ENCODE assay signal across 24 cellular contexts in genomic region chr19:57720878-57721277, GRCh38. TPM values are rescaled to one million over a fixed set of nuclear protein-coding genes. Genes with fewer than 3 reads are reported as not detected.
DNase-seq lines count a peak whose midpoint lies in the region; ATAC-seq and TF ChIP-seq lines count a peak whose summit lies in the region.
"Had no signal": no experiment of that assay in that cellular context is flagged by ENCODE, and none has a peak within 500 bp of the region (broad histone marks: within the 10 kb centered on the region; RNA-seq: fewer than 3 reads in every experiment).

No MANE protein-coding gene starts in this region.

- H3K36me3 Mint-ChIP-seq in CD8-positive, alpha-beta memory T cell = peaks cover 47 to 74% (median 65%) of the 10 kb centered on the region in 3 donors
- H3K36me3 Mint-ChIP-seq in endothelial cell (ENCODE audit: low read depth, unreplicated experiment) = peaks cover 54% of the 10 kb centered on the region
- peaks cover 27% of the 10 kb centered on the region for H3K36me3 Mint-ChIP-seq in effector memory CD8-positive, alpha-beta T cell (ENCODE audit: insufficient read depth)

- ATAC-seq in effector memory CD8-positive, alpha-beta T cell (replicated peaks) = no peak

- no peak overlapping the region for H3K4me2 ChIP-seq in osteoblast (ENCODE audit: insufficient read depth, low read length)
- H3K4me2 ChIP-seq: BLaER1, PC-9 had no signal

- CTCF ChIA-PET in CD8-positive, alpha-beta memory T cell (lab: Charles Lee) = no interaction called here

- peak overlapping the region; percentile 17 for H3K4me3 ChIP-seq in CD8-positive, alpha-beta memory T cell (ENCODE audit: low read length)
- H3K4me3 ChIP-seq in skeletal muscle tissue (ENCODE audit: low read length in 3 of 3) (peak overlapping the region in 2 of 3 donors; percentile 9 to 23), osteoblast (ENCODE audit: insufficient read depth, low read length) (no peak overlapping the region)
- H3K4me3 ChIP-seq: MG63, PC-9 had no signal

- no peak for DNase-seq in CD8-positive, alpha-beta memory T cell
- DNase-seq in RPMI7951 (ENCODE audit: low read depth) = peak; percentile 10
- DNase-seq in endothelial cell (ENCODE audit: low spot score) = no peak
- DNase-seq in activated CD4-positive, alpha-beta T cell treated with anti-CD3 and anti-CD28 coated beads for 1 hour = no peak
- no peak for DNase-seq in midbrain (lab: John Stamatoyannopoulos, UW)
- no peak for DNase-seq in osteoblast (ENCODE audit: insufficient read length, low spot score, missing footprints)
- DNase-seq in effector memory CD8-positive, alpha-beta T cell = no peak
- DNase-seq: Caco-2; CD4-positive, alpha-beta T cell; DMS79 treated with DMSO at 0.1 percent for 48 hours; KBM-7; MG63; NCI-H2029; NCI-H446 treated with DMSO at 0.1 percent for 48 hours; NCI-H526; NCI-H82; NK-92 treated with Interleukin-12 subunit alpha and Interleukin-12 subunit beta, amount 100 ng/mL, for 24 hours; PC-9; SHP77 had no signal

- no peak overlapping the region for H3K9ac ChIP-seq in skeletal muscle tissue (ENCODE audit: low read depth in 1 of 3, low read length in 3 of 3)
- H3K9ac ChIP-seq: BLaER1 had no signal

- no peak overlapping the region for H3K4me3 Mint-ChIP-seq in CD8-positive, alpha-beta memory T cell
- H3K4me3 Mint-ChIP-seq in endothelial cell (ENCODE audit: unreplicated experiment) = peak overlapping the region; percentile 52
- no peak overlapping the region for H3K4me3 Mint-ChIP-seq in effector memory CD8-positive, alpha-beta T cell
- H3K4me3 Mint-ChIP-seq: CD4-positive, alpha-beta T cell had no signal

- no peak overlapping the region for H3K27ac Mint-ChIP-seq in CD8-positive, alpha-beta memory T cell
- no peak overlapping the region for H3K27ac Mint-ChIP-seq in endothelial cell (ENCODE audit: unreplicated experiment)
- H3K27ac Mint-ChIP-seq in effector memory CD8-positive, alpha-beta T cell = no peak overlapping the region
- H3K27ac Mint-ChIP-seq: CD4-positive, alpha-beta T cell had no signal

- peaks cover 26 to 89% (median 83%) of the 10 kb centered on the region in 5 donors for H3K9me3 Mint-ChIP-seq in CD8-positive, alpha-beta memory T cell
- no peaks in the 10 kb centered on the region for H3K9me3 Mint-ChIP-seq in endothelial cell (ENCODE audit: unreplicated experiment)
- H3K9me3 Mint-ChIP-seq in effector memory CD8-positive, alpha-beta T cell = peaks cover 10 to 16% of the 10 kb centered on the region in 2 donors

- peaks cover 50% of the 10 kb centered on the region for H3K9me3 ChIP-seq in CD8-positive, alpha-beta memory T cell (ENCODE audit: low read length)
- H3K9me3 ChIP-seq in skeletal muscle tissue (ENCODE audit: control insufficient read depth in 3 of 3, low read length in 3 of 3) (peaks cover 10 to 38% (median 19%) of the 10 kb centered on the region in 3 donors), osteoblast (ENCODE audit: low read depth, low read length) (peaks cover 36% of the 10 kb centered on the region)

- no peaks in the 10 kb centered on the region for H4K20me1 ChIP-seq in osteoblast (ENCODE audit: insufficient read depth, low read length)
- H4K20me1 ChIP-seq: BLaER1 had no signal

- H3K27ac ChIP-seq in CD8-positive, alpha-beta memory T cell (ENCODE audit: low read depth, low read length) = no peak overlapping the region
- H3K27ac ChIP-seq in skeletal muscle tissue (ENCODE audit: low read depth, low read length) = no peak overlapping the region
- no peak overlapping the region for H3K27ac ChIP-seq in osteoblast (ENCODE audit: low read depth, low read length)
- H3K27ac ChIP-seq: BLaER1, PC-9, RWPE1 had no signal

- H3K4me1 Mint-ChIP-seq in CD8-positive, alpha-beta memory T cell = peaks cover 11 to 20% (median 16%) of the 10 kb centered on the region in 3 donors
- no peaks in the 10 kb centered on the region for H3K4me1 Mint-ChIP-seq in endothelial cell (ENCODE audit: unreplicated experiment)
- H3K4me1 Mint-ChIP-seq in effector memory CD8-positive, alpha-beta T cell (ENCODE audit: low read depth in 2 of 2) = peaks cover 5 to 13% of the 10 kb centered on the region in 2 donors

- no peaks in the 10 kb centered on the region for H3K27me3 Mint-ChIP-seq in CD8-positive, alpha-beta memory T cell
- peaks cover 2% of the 10 kb centered on the region for H3K27me3 Mint-ChIP-seq in endothelial cell (ENCODE audit: unreplicated experiment)
- H3K27me3 Mint-ChIP-seq in effector memory CD8-positive, alpha-beta T cell = no peaks in the 10 kb centered on the region
- H3K27me3 Mint-ChIP-seq: CD4-positive, alpha-beta T cell had no signal

- H3K27me3 ChIP-seq in CD8-positive, alpha-beta memory T cell (ENCODE audit: insufficient read depth, low read length, poor library complexity, severe bottlenecking) = no peaks in the 10 kb centered on the region
- H3K27me3 ChIP-seq in skeletal muscle tissue (ENCODE audit: control insufficient read depth in 3 of 3, insufficient read depth in 3 of 3, low read length in 3 of 3) (no peaks in the 10 kb centered on the region), osteoblast (ENCODE audit: insufficient read depth, low read length) (no peaks in the 10 kb centered on the region)
- H3K27me3 ChIP-seq: BLaER1, MG63 had no signal

- H3K4me1 ChIP-seq in CD8-positive, alpha-beta memory T cell (ENCODE audit: insufficient read depth, low read length) = no peaks in the 10 kb centered on the region
- H3K4me1 ChIP-seq in skeletal muscle tissue (ENCODE audit: control insufficient read depth in 3 of 3, insufficient read depth in 3 of 3, low read length in 3 of 3) (no peaks in the 10 kb centered on the region), osteoblast (ENCODE audit: insufficient read depth, low read length) (no peaks in the 10 kb centered on the region)
- H3K4me1 ChIP-seq: BLaER1, Caco-2 had no signal

- TF ChIP-seq CTCF in endothelial cell (IDR thresholded peaks at IDR 0.05; ENCODE audit: unreplicated experiment) (no peak), osteoblast (IDR thresholded peaks at IDR 0.05; ENCODE audit: extremely low read depth, low read depth, low read length) (no peak)

- POLR2A ChIA-PET in CD8-positive, alpha-beta memory T cell (lab: Charles Lee) = no interaction called here

- H3K79me2 ChIP-seq in osteoblast (ENCODE audit: insufficient read depth, low read length) = peaks cover 13% of the 10 kb centered on the region

- no peak overlapping the region for H2AFZ ChIP-seq in osteoblast (ENCODE audit: low read length)
- H2AFZ ChIP-seq: PC-9 had no signal

- peaks cover 32% of the 10 kb centered on the region for H3K36me3 ChIP-seq in CD8-positive, alpha-beta memory T cell (ENCODE audit: insufficient read depth, low read length)
- H3K36me3 ChIP-seq in skeletal muscle tissue (ENCODE audit: control insufficient read depth in 3 of 3, insufficient read depth in 3 of 3, low read length in 3 of 3) (peaks cover 29 to 47% (median 46%) of the 10 kb centered on the region in 3 donors), osteoblast (ENCODE audit: insufficient read depth, low read length) (peaks cover 39% of the 10 kb centered on the region)

RNA-seq across cellular contexts. Expression of gene ZNF671, which starts 6.5 kb away (rescaled TPM):
- 10 to 100 TPM; 10.6 to 11.0 TPM for total RNA-seq in CD8-positive, alpha-beta memory T cell
- 24.3 TPM for polyA plus RNA-seq in CD8-positive, alpha-beta memory T cell
- total RNA-seq in RPMI7951 (2014; rRNA removed; shearing (Covaris generic)) = 6.4 and 8.0 TPM in 2 replicates
- 12.2 TPM for total RNA-seq in endothelial cell (ENCODE audit: unreplicated experiment)
- 15.1 TPM for total RNA-seq in skeletal muscle tissue
- total RNA-seq in osteoblast = 11.2 TPM in 2 replicates
- total RNA-seq: A172, Caco-2 had no signal

RNA-seq across cellular contexts. Expression of gene ZNF154, which starts 11.9 kb away (rescaled TPM):
- 1 to 10 TPM; 6.5 to 7.7 TPM for total RNA-seq in CD8-positive, alpha-beta memory T cell
- polyA plus RNA-seq in CD8-positive, alpha-beta memory T cell = 2.2 TPM
- not detected in 2 replicates for total RNA-seq in RPMI7951 (2014; rRNA removed; shearing (Covaris generic))
- 23.2 TPM for total RNA-seq in endothelial cell (ENCODE audit: unreplicated experiment)
- total RNA-seq in skeletal muscle tissue = 7.3 TPM
- 6.8 and 7.6 TPM in 2 replicates for total RNA-seq in osteoblast
- total RNA-seq: A172, Caco-2, HT1080 had no signal

RNA-seq across cellular contexts. Expression of gene ZNF776, which starts 25.7 kb away (rescaled TPM):
- 10 to 100 TPM; 13.3 to 17.2 TPM for total RNA-seq in CD8-positive, alpha-beta memory T cell
- 7.0 TPM for polyA plus RNA-seq in CD8-positive, alpha-beta memory T cell
- total RNA-seq in RPMI7951 (2014; rRNA removed; shearing (Covaris generic)) = 10.1 and 21.9 TPM in 2 replicates
- 22.6 TPM for total RNA-seq in endothelial cell (ENCODE audit: unreplicated experiment)
- 18.3 TPM for total RNA-seq in skeletal muscle tissue
- 15.9 and 16.3 TPM in 2 replicates for total RNA-seq in osteoblast

RNA-seq across cellular contexts. Expression of gene ZNF551, which starts 39.1 kb away (rescaled TPM):
- total RNA-seq in CD8-positive, alpha-beta memory T cell = 10 to 100 TPM; 14.5 to 15.6 TPM
- polyA plus RNA-seq in CD8-positive, alpha-beta memory T cell = 7.8 TPM
- total RNA-seq in RPMI7951 (2014; rRNA removed; shearing (Covaris generic)) = 8.2 and 12.1 TPM in 2 replicates
- total RNA-seq in endothelial cell (ENCODE audit: unreplicated experiment) (11.6 TPM), skeletal muscle tissue (11.5 TPM), osteoblast (8.3 and 9.8 TPM in 2 replicates)

RNA-seq across cellular contexts. Expression of gene ZNF586, which starts 48.6 kb away (rescaled TPM):
- 10 to 100 TPM; 15.6 to 17.1 TPM for total RNA-seq in CD8-positive, alpha-beta memory T cell
- 18.6 TPM for polyA plus RNA-seq in CD8-positive, alpha-beta memory T cell
- total RNA-seq in RPMI7951 (2014; rRNA removed; shearing (Covaris generic)) = 10.7 and 13.7 TPM in 2 replicates
- total RNA-seq in endothelial cell (ENCODE audit: unreplicated experiment) (19.6 TPM), skeletal muscle tissue (27.1 TPM), osteoblast (19.5 and 21.5 TPM in 2 replicates)
